In the genomic region with DNA sequence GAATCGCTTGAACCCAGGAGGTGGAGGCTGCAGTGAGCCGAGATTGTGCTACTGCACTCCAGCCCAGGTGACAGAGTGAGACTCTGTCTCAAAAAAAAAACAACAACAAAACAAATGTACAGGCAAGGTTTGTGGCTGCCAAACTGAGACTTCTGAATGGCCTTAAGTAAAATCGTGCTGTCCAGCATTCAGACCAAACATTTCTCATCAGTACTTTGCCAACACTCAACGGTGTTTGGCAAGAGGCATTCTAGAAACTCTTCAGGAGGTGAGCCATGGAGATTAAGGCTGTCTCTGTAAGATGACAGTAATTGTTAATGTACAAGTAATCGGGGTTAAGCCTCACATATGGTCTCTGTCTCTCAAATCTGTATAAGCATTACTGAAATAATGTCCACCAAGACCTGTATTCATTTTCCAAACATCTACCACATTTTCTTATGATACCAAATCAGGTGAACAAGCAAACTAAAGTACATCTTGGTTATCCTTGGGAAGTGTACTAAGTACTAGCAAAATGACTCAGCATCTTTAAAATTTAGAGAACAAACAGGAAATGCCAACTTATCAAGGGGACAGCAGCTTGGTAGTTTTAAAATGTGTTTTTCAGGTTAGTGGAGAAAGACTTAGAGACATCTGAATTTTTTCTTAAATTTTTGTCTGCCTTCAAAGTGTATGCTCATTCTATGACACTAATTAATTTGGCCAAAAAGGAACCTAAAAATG, we compare ENCODE assay signal across 15 cellular contexts. TPM values are rescaled to one million over a fixed set of nuclear protein-coding genes. Genes with fewer than 3 reads are reported as not detected.
DNase-seq lines count a peak whose midpoint lies in the region; ATAC-seq and TF ChIP-seq lines count a peak whose summit lies in the region.
"Had no signal": no experiment of that assay in that cellular context is flagged by ENCODE, and none has a peak within 500 bp of the region (broad histone marks: within the 10 kb centered on the region; RNA-seq: fewer than 3 reads in every experiment).

No MANE protein-coding gene starts in this region.

- peaks cover 7% of the 10 kb centered on the region for H3K4me1 Mint-ChIP-seq in CD8-positive, alpha-beta T cell (ENCODE audit: low read depth)
- peaks cover 14% of the 10 kb centered on the region for H3K4me1 Mint-ChIP-seq in activated CD4-positive, alpha-beta T cell treated with anti-CD3 and anti-CD28 coated beads, Interleukin-2, amount 10 ng/mL, durations not matched to agents 7 days and 5 days

- peak; percentile 64 for DNase-seq in amniotic epithelial cell (ENCODE audit: low read depth)
- DNase-seq in hepatic stellate cell (ENCODE audit: low spot score): peak; percentile 18
- no peak for DNase-seq in mucosa of gallbladder (ENCODE audit: low spot score)
- no peak for DNase-seq in CD8-positive, alpha-beta T cell
- DNase-seq in activated CD4-positive, alpha-beta T cell treated with anti-CD3 and anti-CD28 coated beads, Interleukin-2, amount 10 ng/mL, durations not matched to agents 7 days and 5 days: no peak
- no peak for DNase-seq in NCI-H1694 treated with DMSO at 0.1 percent for 48 hours (lab: John Stamatoyannopoulos, UW)
- DNase-seq: activated CD8-positive, alpha-beta memory T cell treated with anti-CD3 and anti-CD28 coated beads, Interleukin-2, amount 10 ng/mL, durations not matched to agents 7 days and 5 days; heart left ventricle; ovary; stimulated activated CD4-positive, alpha-beta T cell treated with anti-CD3 and anti-CD28 coated beads, Interleukin-1b, Interleukin-23, amount 100 ng/mL, for 48 hours; T1000 had no signal

- peaks cover 50% of the 10 kb centered on the region for H3K4me1 ChIP-seq in ACC112 (ENCODE audit: control insufficient read depth, insufficient read depth, low read length, unreplicated experiment)
- peaks cover 32% of the 10 kb centered on the region for H3K4me1 ChIP-seq in HUES64 (ENCODE audit: insufficient read depth, low read length)
- H3K4me1 ChIP-seq in CD8-positive, alpha-beta T cell (ENCODE audit: insufficient read depth, low read length): no peaks in the 10 kb centered on the region

- H3K27me3 Mint-ChIP-seq in CD8-positive, alpha-beta T cell (ENCODE audit: low read depth): no peaks in the 10 kb centered on the region
- H3K27me3 Mint-ChIP-seq in activated CD4-positive, alpha-beta T cell treated with anti-CD3 and anti-CD28 coated beads, Interleukin-2, amount 10 ng/mL, durations not matched to agents 7 days and 5 days: no peaks in the 10 kb centered on the region
- H3K27me3 Mint-ChIP-seq: activated CD8-positive, alpha-beta memory T cell treated with anti-CD3 and anti-CD28 coated beads, Interleukin-2, amount 10 ng/mL, durations not matched to agents 7 days and 5 days had no signal

- H3K27ac ChIP-seq in ACC112 (ENCODE audit: low read depth, low read length): peak overlapping the region; percentile 75
- H3K27ac ChIP-seq in HUES64 (ENCODE audit: low read depth, low read length): 0 out of 2 replicates have a peak overlapping the region, but pooled peaks have one; percentile 20
- no peak overlapping the region for H3K27ac ChIP-seq in CD8-positive, alpha-beta T cell (ENCODE audit: low read depth, low read length)
- H3K27ac ChIP-seq: heart left ventricle, ovary had no signal

- peaks cover 93% of the 10 kb centered on the region for H3K79me2 ChIP-seq in ACC112 (ENCODE audit: control insufficient read depth, insufficient read depth, low read length, unreplicated experiment)

- no peak overlapping the region for H3K4me3 Mint-ChIP-seq in CD8-positive, alpha-beta T cell
- H3K4me3 Mint-ChIP-seq in activated CD4-positive, alpha-beta T cell treated with anti-CD3 and anti-CD28 coated beads, Interleukin-2, amount 10 ng/mL, durations not matched to agents 7 days and 5 days: no peak overlapping the region
- H3K4me3 Mint-ChIP-seq: activated CD8-positive, alpha-beta memory T cell treated with anti-CD3 and anti-CD28 coated beads, Interleukin-2, amount 10 ng/mL, durations not matched to agents 7 days and 5 days had no signal

- TF ChIP-seq CTCF in CD8-positive, alpha-beta T cell (IDR thresholded peaks at IDR 0.05): no peak

- H2AFZ ChIP-seq in ACC112 (ENCODE audit: low read length, unreplicated experiment): peak overlapping the region; percentile 16

- no peaks in the 10 kb centered on the region for H3K27me3 ChIP-seq in ACC112 (ENCODE audit: insufficient read depth, low read length)
- no peaks in the 10 kb centered on the region for H3K27me3 ChIP-seq in HUES64 (ENCODE audit: insufficient read depth, low read length)
- H3K27me3 ChIP-seq in CD8-positive, alpha-beta T cell (ENCODE audit: insufficient read depth, low read length): no peaks in the 10 kb centered on the region
- H3K27me3 ChIP-seq: heart left ventricle, ovary had no signal

- H3K9me3 Mint-ChIP-seq in CD8-positive, alpha-beta T cell: no peaks in the 10 kb centered on the region
- peaks cover 4% of the 10 kb centered on the region for H3K9me3 Mint-ChIP-seq in activated CD4-positive, alpha-beta T cell treated with anti-CD3 and anti-CD28 coated beads, Interleukin-2, amount 10 ng/mL, durations not matched to agents 7 days and 5 days
- H3K9me3 Mint-ChIP-seq: activated naive CD4-positive, alpha-beta T cell treated with anti-CD3 and anti-CD28 coated beads, Interleukin-2, amount 50 U/mL, for 72 hours had no signal

- H3K36me3 ChIP-seq in ACC112 (ENCODE audit: insufficient read depth, low read length): peaks cover 9% of the 10 kb centered on the region
- H3K36me3 ChIP-seq in HUES64 (ENCODE audit: insufficient read depth, low read length): no peaks in the 10 kb centered on the region
- no peaks in the 10 kb centered on the region for H3K36me3 ChIP-seq in CD8-positive, alpha-beta T cell (ENCODE audit: insufficient read depth, low read length)
- H3K36me3 ChIP-seq: heart left ventricle, ovary had no signal

- H3K36me3 Mint-ChIP-seq in CD8-positive, alpha-beta T cell: no peaks in the 10 kb centered on the region
- no peaks in the 10 kb centered on the region for H3K36me3 Mint-ChIP-seq in activated CD4-positive, alpha-beta T cell treated with anti-CD3 and anti-CD28 coated beads, Interleukin-2, amount 10 ng/mL, durations not matched to agents 7 days and 5 days (ENCODE audit: low read depth)
- H3K36me3 Mint-ChIP-seq: activated CD8-positive, alpha-beta memory T cell treated with anti-CD3 and anti-CD28 coated beads, Interleukin-2, amount 10 ng/mL, durations not matched to agents 7 days and 5 days; activated naive CD4-positive, alpha-beta T cell treated with anti-CD3 and anti-CD28 coated beads, Interleukin-2, amount 50 U/mL, for 72 hours had no signal

- H3K4me3 ChIP-seq in ACC112 (ENCODE audit: low read depth, low read length): no peak overlapping the region; the same call in 1 of the 2 replicates
- no peak overlapping the region for H3K4me3 ChIP-seq in HUES64 (ENCODE audit: low read length)
- no peak overlapping the region for H3K4me3 ChIP-seq in CD8-positive, alpha-beta T cell (ENCODE audit: low read depth, low read length)
- H3K4me3 ChIP-seq: heart left ventricle, lung, ovary had no signal

- 90% methylated on average over 5 of the region's 5 CpGs for WGBS in HUES64

- POLR2A ChIA-PET in CD8-positive, alpha-beta T cell (lab: Charles Lee): no interaction called here
- POLR2A ChIA-PET in activated CD4-positive, alpha-beta T cell treated with anti-CD3 and anti-CD28 coated beads, Interleukin-2, amount 10 ng/mL, durations not matched to agents 7 days and 5 days (lab: Charles Lee): no interaction called here

- no peak overlapping the region for H3K27ac Mint-ChIP-seq in CD8-positive, alpha-beta T cell
- no peak overlapping the region for H3K27ac Mint-ChIP-seq in activated CD4-positive, alpha-beta T cell treated with anti-CD3 and anti-CD28 coated beads, Interleukin-2, amount 10 ng/mL, durations not matched to agents 7 days and 5 days
- H3K27ac Mint-ChIP-seq: activated CD8-positive, alpha-beta memory T cell treated with anti-CD3 and anti-CD28 coated beads, Interleukin-2, amount 10 ng/mL, durations not matched to agents 7 days and 5 days; activated naive CD4-positive, alpha-beta T cell treated with anti-CD3 and anti-CD28 coated beads, Interleukin-2, amount 50 U/mL, for 72 hours had no signal

- CTCF ChIA-PET in CD8-positive, alpha-beta T cell (lab: Charles Lee): interaction anchor here (2.8 kb wide), 1 partner anchor 16 kb away, joined by 14 read pairs; no protein-coding TSS in a partner anchor
- CTCF ChIA-PET in activated CD4-positive, alpha-beta T cell treated with anti-CD3 and anti-CD28 coated beads, Interleukin-2, amount 10 ng/mL, durations not matched to agents 7 days and 5 days (lab: Charles Lee): interaction anchor here (1.2 to 2.1 kb wide), 2 partner anchors 12 to 15 kb away, joined by 3 to 6 read pairs; no protein-coding TSS in a partner anchor

- no peak for ATAC-seq in CD8-positive, alpha-beta T cell
- ATAC-seq: activated CD8-positive, alpha-beta memory T cell treated with anti-CD3 and anti-CD28 coated beads, Interleukin-2, amount 10 ng/mL, durations not matched to agents 7 days and 5 days; activated naive CD4-positive, alpha-beta T cell treated with anti-CD3 and anti-CD28 coated beads, Interleukin-2, amount 50 U/mL, for 72 hours had no signal

- H3K9me3 ChIP-seq in HUES64 (ENCODE audit: insufficient read depth, low read depth, low read length): no peaks in the 10 kb centered on the region
- no peaks in the 10 kb centered on the region for H3K9me3 ChIP-seq in CD8-positive, alpha-beta T cell (ENCODE audit: low read length)
- H3K9me3 ChIP-seq: heart left ventricle, ovary had no signal

- intact Hi-C loops in CD8-positive, alpha-beta T cell (cut with DNase I, micrococcal nuclease): no loop called here

- H3K9ac ChIP-seq in HUES64 (ENCODE audit: low read depth, low read length): no peak overlapping the region

RNA-seq across cellular contexts. Expression of a gene that starts 29.3 kb away (rescaled TPM):
- polyA plus RNA-seq in HUES64 (2013, experiment 1 of 2): 162 TPM
- 185 TPM for polyA plus RNA-seq in HUES64 (2013, experiment 2 of 2)
- 32.5 TPM for total RNA-seq in mucosa of gallbladder
- 1 to 10 TPM; 2.8 to 4.8 TPM for total RNA-seq in CD8-positive, alpha-beta T cell
- total RNA-seq in activated CD4-positive, alpha-beta T cell treated with anti-CD3 and anti-CD28 coated beads, Interleukin-2, amount 10 ng/mL, durations not matched to agents 7 days and 5 days: 1 to 10 TPM; 4.4 to 4.8 TPM

RNA-seq across cellular contexts. Expression of a gene that starts 52.5 kb away (rescaled TPM):
- 45.3 TPM for polyA plus RNA-seq in HUES64 (2013, experiment 1 of 2)
- polyA plus RNA-seq in HUES64 (2013, experiment 2 of 2): 41.3 TPM
- 26.5 TPM for total RNA-seq in mucosa of gallbladder
- 10 to 100 TPM; 41.4 to 41.9 TPM for total RNA-seq in CD8-positive, alpha-beta T cell
- total RNA-seq in activated CD4-positive, alpha-beta T cell treated with anti-CD3 and anti-CD28 coated beads, Interleukin-2, amount 10 ng/mL, durations not matched to agents 7 days and 5 days: 10 to 100 TPM; 29.6 to 32.1 TPM

Comparison
In these comparisons a context has a peak if more than half of its experiments do, and no peak if none do; other contexts are left out.
1. DNase-seq: peak in amniotic epithelial cell (single experiment) and hepatic stellate cell (single experiment); none in mucosa of gallbladder (single experiment), CD8-positive, alpha-beta T cell (0 of 7), activated CD4-positive, alpha-beta T cell treated with anti-CD3 and anti-CD28 coated beads, Interleukin-2, amount 10 ng/mL, durations not matched to agents 7 days and 5 days (single experiment) and NCI-H1694 treated with DMSO at 0.1 percent for 48 hours (single experiment).